In the genomic region with DNA sequence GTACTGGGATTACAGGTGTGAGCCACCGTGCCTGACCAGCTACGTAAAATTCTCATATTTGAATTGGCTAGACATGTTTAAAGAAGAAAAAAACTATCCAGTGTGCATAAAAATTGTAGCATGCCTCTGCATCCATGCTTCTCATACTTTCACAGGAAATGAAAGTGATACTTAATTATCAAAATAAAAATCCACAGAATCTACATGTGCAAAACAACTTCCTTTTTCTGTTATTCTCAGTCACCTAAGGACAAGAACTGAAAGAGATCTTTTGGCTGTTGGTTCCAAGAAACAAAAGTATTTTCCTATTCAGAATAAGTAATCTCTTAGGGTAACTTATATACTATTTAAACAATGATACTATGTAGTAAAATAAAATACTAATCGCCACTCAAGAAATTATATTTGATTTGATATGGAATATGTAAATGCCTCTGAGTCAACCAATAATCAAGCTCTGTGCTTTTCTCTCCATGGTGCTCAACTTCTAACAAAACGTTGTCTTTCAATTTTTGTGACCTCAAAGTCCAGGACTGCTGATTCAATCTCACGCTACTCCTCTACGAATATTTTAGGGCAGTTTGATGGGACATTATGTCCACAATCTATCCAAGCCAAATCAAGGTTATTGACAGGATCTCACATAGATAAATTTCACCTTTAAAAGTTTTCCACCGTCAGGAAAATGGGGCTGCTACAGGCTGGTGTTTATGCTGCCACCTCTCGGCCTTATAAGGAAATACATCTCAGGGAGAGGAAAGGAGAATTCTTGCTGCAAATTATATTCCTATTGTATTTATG, we compare ENCODE assay signal across 9 cellular contexts.
A peak's percentile ranks its signal among the peaks of the same experiment; 100 is the strongest.
DNase-seq lines count a peak whose midpoint lies in the region; ATAC-seq and TF ChIP-seq lines count a peak whose summit lies in the region.
"Had no signal": no experiment of that assay in that cellular context is flagged by ENCODE, and none has a peak within 500 bp of the region (broad histone marks: within the 10 kb centered on the region; RNA-seq: fewer than 3 reads in every experiment).

No MANE protein-coding gene starts in this region.

- H3K27me3 Mint-ChIP-seq in activated naive CD8-positive, alpha-beta T cell treated with anti-CD3 and anti-CD28 coated beads, Interleukin-2, amount 50 U/mL, for 24 hours = peaks cover 3% of the 10 kb centered on the region
- H3K27me3 Mint-ChIP-seq in type B pancreatic cell = peaks cover 45% of the 10 kb centered on the region

- no peaks in the 10 kb centered on the region for H3K9me3 Mint-ChIP-seq in activated naive CD8-positive, alpha-beta T cell treated with anti-CD3 and anti-CD28 coated beads, Interleukin-2, amount 50 U/mL, for 24 hours
- no peaks in the 10 kb centered on the region for H3K9me3 Mint-ChIP-seq in type B pancreatic cell

- no peak for DNase-seq in AG09309 (ENCODE audit: low read depth)
- DNase-seq in GM03348 (ENCODE audit: low spot score) = peak; percentile 74
- peak; percentile 11 for DNase-seq in NCI-H2196 (lab: John Stamatoyannopoulos, UW; ENCODE audit: unreplicated experiment)
- peak; percentile 14 for DNase-seq in activated naive CD8-positive, alpha-beta T cell treated with anti-CD3 and anti-CD28 coated beads, Interleukin-2, amount 50 U/mL, for 24 hours
- DNase-seq in iris pigment epithelial cell (ENCODE audit: low read depth) = peak; percentile 43
- DNase-seq in type B pancreatic cell (ENCODE audit: extremely low spot score, unreplicated experiment) = no peak
- DNase-seq in stimulated activated CD4-positive, alpha-beta T cell treated with anti-CD3 and anti-CD28 coated beads, Interleukin-4, amount 100 ng/mL, for 1 hour = no peak

- H3K4me3 ChIP-seq in AG09309 (ENCODE audit: control insufficient read depth, low read depth, low read length) = no peak overlapping the region
- H3K4me3 ChIP-seq: SJSA1 had no signal

- H3K4me3 Mint-ChIP-seq in activated naive CD8-positive, alpha-beta T cell treated with anti-CD3 and anti-CD28 coated beads, Interleukin-2, amount 50 U/mL, for 24 hours = peak overlapping the region; percentile 50
- no peak overlapping the region for H3K4me3 Mint-ChIP-seq in type B pancreatic cell

- ATAC-seq in HG02623 (IDR thresholded peaks at IDR 0.05; ENCODE audit: unreplicated experiment) = peak; percentile 51
- ATAC-seq in activated naive CD8-positive, alpha-beta T cell treated with anti-CD3 and anti-CD28 coated beads, Interleukin-2, amount 50 U/mL, for 24 hours = peak; percentile 29

- peak; percentile 80 for TF ChIP-seq CTCF in AG09309 (IDR thresholded peaks at IDR 0.05; ENCODE audit: control insufficient read depth, insufficient read depth, low read depth, low read length, missing control alignments)
- peak; percentile 92 for TF ChIP-seq CTCF in type B pancreatic cell (conservative IDR thresholded peaks at IDR 0.05)

- no peaks in the 10 kb centered on the region for H3K36me3 Mint-ChIP-seq in activated naive CD8-positive, alpha-beta T cell treated with anti-CD3 and anti-CD28 coated beads, Interleukin-2, amount 50 U/mL, for 24 hours (ENCODE audit: low read depth)
- no peaks in the 10 kb centered on the region for H3K36me3 Mint-ChIP-seq in type B pancreatic cell

- H3K4me1 Mint-ChIP-seq in activated naive CD8-positive, alpha-beta T cell treated with anti-CD3 and anti-CD28 coated beads, Interleukin-2, amount 50 U/mL, for 24 hours = peaks cover 29% of the 10 kb centered on the region
- peaks cover 3% of the 10 kb centered on the region for H3K4me1 Mint-ChIP-seq in type B pancreatic cell (ENCODE audit: unreplicated experiment)

- H3K27ac Mint-ChIP-seq in activated naive CD8-positive, alpha-beta T cell treated with anti-CD3 and anti-CD28 coated beads, Interleukin-2, amount 50 U/mL, for 24 hours = peak overlapping the region; percentile 40
- no peak overlapping the region for H3K27ac Mint-ChIP-seq in type B pancreatic cell

Comparison
In these comparisons a context has a peak if more than half of its experiments do, and no peak if none do; other contexts are left out.
1. DNase-seq: peak in GM03348 (single experiment), NCI-H2196 (single experiment), activated naive CD8-positive, alpha-beta T cell treated with anti-CD3 and anti-CD28 coated beads, Interleukin-2, amount 50 U/mL, for 24 hours (single experiment) and iris pigment epithelial cell (single experiment); none in AG09309 (single experiment), type B pancreatic cell (single experiment) and stimulated activated CD4-positive, alpha-beta T cell treated with anti-CD3 and anti-CD28 coated beads, Interleukin-4, amount 100 ng/mL, for 1 hour (single experiment).